In the genomic region with DNA sequence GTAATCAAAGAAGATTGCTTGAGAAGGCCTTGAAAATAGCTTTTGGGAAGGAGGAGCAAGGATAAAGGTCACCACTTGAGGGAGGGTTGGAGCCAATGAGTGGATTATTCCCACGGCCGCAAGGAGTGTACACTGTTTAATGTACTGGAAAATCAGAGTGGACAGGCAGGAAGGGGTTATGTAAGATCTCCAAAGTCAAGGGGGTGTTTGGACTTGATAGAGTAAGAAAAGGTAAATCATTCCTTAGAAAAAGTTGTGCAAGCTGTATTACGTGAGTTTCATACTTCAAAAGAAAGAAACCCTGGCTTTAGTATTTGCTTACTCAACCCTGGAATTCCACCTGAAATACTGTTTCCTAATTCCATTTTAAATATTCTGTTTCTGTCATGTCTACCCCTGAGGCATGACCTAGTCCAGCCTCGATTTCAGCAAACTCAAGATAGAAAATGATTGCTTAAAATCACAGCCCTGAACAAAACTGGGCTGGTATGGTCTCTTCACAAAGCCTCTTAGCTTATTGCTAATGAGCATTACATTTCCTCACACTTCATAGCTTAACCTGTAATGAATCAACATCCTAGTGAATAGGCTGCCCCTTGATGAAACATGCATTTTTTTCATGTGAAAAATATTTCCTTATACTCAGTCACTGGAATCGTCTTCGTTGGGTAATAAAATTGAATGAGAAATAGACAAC, we compare ENCODE assay signal across 8 cellular contexts. TPM values are rescaled to one million over a fixed set of nuclear protein-coding genes. Genes with fewer than 3 reads are reported as not detected.
A peak's percentile ranks its signal among the peaks of the same experiment; 100 is the strongest.
DNase-seq lines count a peak whose midpoint lies in the region; ATAC-seq lines count a peak whose summit lies in the region.

No MANE protein-coding gene starts in this region.

- DNase-seq in NAMALWA (ENCODE audit: low spot score) (peak; percentile 49), cerebellum (ENCODE audit: low spot score) (peak; percentile 56), NOMO-1 treated with dmso at 0.1 percent for 144 hours (lab: John Stamatoyannopoulos, UW; ENCODE audit: unreplicated experiment) (no peak)
- DNase-seq in activated CD8-positive, alpha-beta memory T cell treated with anti-CD3 and anti-CD28 coated beads, Interleukin-2, amount 50 U/mL, for 4 hours = no peak

- peak overlapping the region; percentile 84 to 85 for H3K4me3 ChIP-seq in mucosa of rectum (ENCODE audit: low read length in 2 of 2)

- no peaks in the 10 kb centered on the region for H3K27me3 ChIP-seq in mucosa of rectum (ENCODE audit: control insufficient read depth in 2 of 2, insufficient read depth in 2 of 2, low read length in 2 of 2)

- no peak overlapping the region for H3K27ac ChIP-seq in mucosa of rectum (ENCODE audit: low read depth in 2 of 2, low read length in 2 of 2)

- H3K9ac ChIP-seq in ES-I3 (ENCODE audit: low read depth, low read length) (peak overlapping the region; percentile 95), mucosa of rectum (ENCODE audit: low read depth in 1 of 2, low read length in 2 of 2) (peak overlapping the region; percentile 61 to 91)

- H3K9me3 ChIP-seq in ES-I3 (ENCODE audit: control insufficient read depth, insufficient read depth, low read length) = no peaks in the 10 kb centered on the region
- no peaks in the 10 kb centered on the region for H3K9me3 ChIP-seq in mucosa of rectum (ENCODE audit: control insufficient read depth in 2 of 2, low read length in 2 of 2)

- H3K36me3 ChIP-seq in ES-I3 (ENCODE audit: insufficient read depth, low read length) (no peaks in the 10 kb centered on the region), mucosa of rectum (ENCODE audit: control insufficient read depth in 2 of 2, insufficient read depth in 2 of 2, low read length in 2 of 2) (no peaks in the 10 kb centered on the region)

- H3K4me1 ChIP-seq in ES-I3 (ENCODE audit: insufficient read depth, low read length) = peaks cover 13% of the 10 kb centered on the region
- H3K4me1 ChIP-seq in mucosa of rectum (ENCODE audit: control insufficient read depth in 2 of 2, insufficient read depth in 2 of 2, low read length in 2 of 2) = peaks cover 3 to 11% of the 10 kb centered on the region in 2 donors

- ATAC-seq in GM18502 (IDR thresholded peaks at IDR 0.05; ENCODE audit: poor library complexity, unreplicated experiment) = no peak
- no peak for ATAC-seq in HG03354 (IDR thresholded peaks at IDR 0.05; ENCODE audit: poor library complexity, severe bottlenecking, unreplicated experiment)

RNA-seq across cellular contexts. Expression of a gene that starts 1.1 kb away (rescaled TPM):
- total RNA-seq in cerebellum = 8.8 TPM

Comparison
In these comparisons a context has a peak if more than half of its experiments do, and no peak if none do; other contexts are left out.
1. DNase-seq: peak in NAMALWA (single experiment) and cerebellum (single experiment); none in NOMO-1 treated with dmso at 0.1 percent for 144 hours (single experiment) and activated CD8-positive, alpha-beta memory T cell treated with anti-CD3 and anti-CD28 coated beads, Interleukin-2, amount 50 U/mL, for 4 hours (single experiment).